13 cellular contexts compared by ENCODE assay signal in the genomic region with DNA sequence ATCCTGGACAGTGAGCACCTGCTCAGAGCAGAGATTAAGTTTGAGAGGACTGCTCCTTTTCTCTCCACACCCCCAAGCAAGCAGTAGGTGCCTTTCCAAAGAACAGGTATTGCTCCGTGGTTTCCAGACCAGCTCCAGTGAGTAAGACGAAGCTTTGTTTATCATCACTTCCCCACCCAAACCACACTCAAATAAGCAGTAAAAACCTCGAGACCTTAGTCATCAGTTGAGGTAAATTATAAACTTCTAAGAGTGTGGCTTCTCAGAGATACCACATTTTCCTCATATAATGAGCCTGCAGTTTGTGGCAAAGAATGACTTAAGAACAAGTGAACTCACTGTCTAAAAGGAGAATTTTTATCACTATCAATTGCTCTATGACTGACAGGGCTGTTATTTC. TPM values are rescaled to one million over a fixed set of nuclear protein-coding genes. Genes with fewer than 3 reads are reported as not detected.
DNase-seq lines count a peak whose midpoint lies in the region; ATAC-seq and TF ChIP-seq lines count a peak whose summit lies in the region.
"Had no signal": no experiment of that assay in that cellular context is flagged by ENCODE, and none has a peak within 500 bp of the region (broad histone marks: within the 10 kb centered on the region; RNA-seq: fewer than 3 reads in every experiment).

No MANE protein-coding gene starts in this region.

- 39% methylated on average over 3 of the region's 3 CpGs for whole genome bisulfite sequencing in hepatocyte (ENCODE audit: low lambda C conversion rate, missing lambda C conversion rate)

- POLR2A ChIA-PET in activated CD8-positive, alpha-beta T cell treated with anti-CD3 and anti-CD28 coated beads for 36 hours (lab: Charles Lee): no interaction called here

- no peak for TF ChIP-seq CTCF in activated CD8-positive, alpha-beta T cell treated with anti-CD3 and anti-CD28 coated beads for 36 hours (IDR thresholded peaks at IDR 0.05)
- TF ChIP-seq CTCF in hepatocyte (IDR thresholded peaks at IDR 0.05; ENCODE audit: poor library complexity): no peak

- no peaks in the 10 kb centered on the region for H3K9me3 ChIP-seq in hepatocyte (ENCODE audit: low read depth)

- no peaks in the 10 kb centered on the region for H3K79me2 ChIP-seq in hepatocyte

- H3K36me3 ChIP-seq in hepatocyte (replicated peaks; ENCODE audit: insufficient read depth, low read depth): no peaks in the 10 kb centered on the region

- H3K27me3 Mint-ChIP-seq in activated CD8-positive, alpha-beta T cell treated with anti-CD3 and anti-CD28 coated beads for 36 hours: peaks cover 25% of the 10 kb centered on the region

- H3K27ac ChIP-seq in hepatocyte: peak overlapping the region; percentile 85

- no peak overlapping the region for H3K4me3 Mint-ChIP-seq in activated CD8-positive, alpha-beta T cell treated with anti-CD3 and anti-CD28 coated beads for 36 hours
- H3K4me3 Mint-ChIP-seq: T-helper 17 cell had no signal

- no peak overlapping the region for H2AFZ ChIP-seq in hepatocyte

- CTCF ChIA-PET in activated CD8-positive, alpha-beta T cell treated with anti-CD3 and anti-CD28 coated beads for 36 hours (lab: Charles Lee): no interaction called here

- no peaks in the 10 kb centered on the region for H4K20me1 ChIP-seq in hepatocyte (ENCODE audit: insufficient read depth, poor library complexity, severe bottlenecking)

- DNase-seq in COLO829 (ENCODE audit: low spot score) (peak; percentile 56), HPDE6-E6E7 (ENCODE audit: extremely low spot score) (peak; percentile 57), hepatocyte (ENCODE audit: low spot score) (peak; percentile 57), NOMO-1 treated with dmso at 0.1 percent for 144 hours (lab: John Stamatoyannopoulos, UW; ENCODE audit: unreplicated experiment) (no peak), GF-D8 (lab: John Stamatoyannopoulos, UW) (no peak)
- peak; percentile 36 for DNase-seq in activated CD8-positive, alpha-beta T cell treated with anti-CD3 and anti-CD28 coated beads for 36 hours
- DNase-seq: activated effector memory CD4-positive, alpha-beta T cell treated with anti-CD3 and anti-CD28 coated beads, Interleukin-2, amount 50 U/mL, for 16 hours; dermis blood vessel endothelial cell; NCI-H774; stimulated activated naive CD4-positive, alpha-beta T cell; T-helper 17 cell had no signal

- intact Hi-C loops in activated CD8-positive, alpha-beta T cell treated with anti-CD3 and anti-CD28 coated beads for 36 hours (cut with micrococcal nuclease): no loop called here

- H3K27ac Mint-ChIP-seq in activated CD8-positive, alpha-beta T cell treated with anti-CD3 and anti-CD28 coated beads for 36 hours: no peak overlapping the region
- H3K27ac Mint-ChIP-seq: T-helper 17 cell had no signal

- no peaks in the 10 kb centered on the region for H3K27me3 ChIP-seq in hepatocyte

- ATAC-seq in activated CD8-positive, alpha-beta T cell treated with anti-CD3 and anti-CD28 coated beads for 36 hours: peak; percentile 89
- ATAC-seq in HG03025 (IDR thresholded peaks at IDR 0.05; ENCODE audit: low FRiP score, unreplicated experiment): no peak
- ATAC-seq in HG03159 (IDR thresholded peaks at IDR 0.05; ENCODE audit: unreplicated experiment): no peak
- ATAC-seq: T-helper 17 cell had no signal

- H3K9me3 Mint-ChIP-seq in activated CD8-positive, alpha-beta T cell treated with anti-CD3 and anti-CD28 coated beads for 36 hours: no peaks in the 10 kb centered on the region

- peaks cover 13% of the 10 kb centered on the region for H3K4me1 Mint-ChIP-seq in activated CD8-positive, alpha-beta T cell treated with anti-CD3 and anti-CD28 coated beads for 36 hours (ENCODE audit: low read depth)

- H3K36me3 Mint-ChIP-seq in activated CD8-positive, alpha-beta T cell treated with anti-CD3 and anti-CD28 coated beads for 36 hours (ENCODE audit: low read depth): no peaks in the 10 kb centered on the region

- peak overlapping the region; percentile 27 for H3K4me2 ChIP-seq in hepatocyte

- H3K4me3 ChIP-seq in hepatocyte: no peak overlapping the region

- H3K4me1 ChIP-seq in hepatocyte (ENCODE audit: insufficient read depth): peaks cover 4% of the 10 kb centered on the region

- H3K9me2 ChIP-seq in hepatocyte (replicated peaks; ENCODE audit: insufficient read depth): no peaks in the 10 kb centered on the region

RNA-seq across cellular contexts. Expression of a gene that starts 50.0 kb away (rescaled TPM):
- 1 to 10 TPM; 5.6 to 6.9 TPM for total RNA-seq in activated CD8-positive, alpha-beta T cell treated with anti-CD3 and anti-CD28 coated beads for 36 hours
- 51.0 and 65.9 TPM in 2 replicates for total RNA-seq in hepatocyte
- 47.6 and 53.4 TPM in 2 replicates for polyA plus RNA-seq in hepatocyte

Comparison
In these comparisons a context has a peak if more than half of its experiments do, and no peak if none do; other contexts are left out.
1. DNase-seq: peak in COLO829 (single experiment), HPDE6-E6E7 (single experiment), activated CD8-positive, alpha-beta T cell treated with anti-CD3 and anti-CD28 coated beads for 36 hours (single experiment) and hepatocyte (single experiment); none in NOMO-1 treated with dmso at 0.1 percent for 144 hours (single experiment) and GF-D8 (single experiment).